ENCODE assay signal across 8 cellular contexts in the genomic region with DNA sequence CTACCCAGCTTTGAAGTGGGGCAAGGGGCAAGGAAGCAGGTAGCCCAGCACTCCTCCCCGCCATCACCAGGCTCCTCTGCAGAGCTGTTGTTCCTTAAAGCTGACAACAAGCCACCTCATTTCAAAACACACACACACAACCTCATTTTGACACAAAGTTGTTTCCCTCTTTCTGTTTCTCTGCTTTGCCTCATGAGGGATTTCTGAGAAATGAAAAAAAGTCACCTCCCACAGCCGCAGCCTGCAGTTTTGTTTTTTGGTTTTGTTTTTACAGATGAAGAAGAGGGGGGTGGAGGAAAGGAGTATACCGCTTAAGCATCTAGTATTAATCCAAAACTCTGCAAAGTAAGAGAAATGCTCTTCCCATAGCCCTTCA. TPM values are rescaled to one million over a fixed set of nuclear protein-coding genes. Genes with fewer than 3 reads are reported as not detected.
DNase-seq lines count a peak whose midpoint lies in the region; ATAC-seq, FAIRE-seq and TF ChIP-seq lines count a peak whose summit lies in the region.

No MANE protein-coding gene starts in this region.

- peaks cover 30% of the 10 kb centered on the region for H3K36me3 ChIP-seq in K562 (ENCODE audit: control insufficient read depth, insufficient read depth, low read length)
- H3K36me3 ChIP-seq in lower lobe of right lung, result peaks cover 19% of the 10 kb centered on the region
- peaks cover 0 to 13% (median 6%) of the 10 kb centered on the region in 5 donors for H3K36me3 ChIP-seq in subcutaneous abdominal adipose tissue (ENCODE audit: control insufficient read depth in 5 of 5, insufficient read depth in 5 of 5, low read length in 5 of 5)

- intact Hi-C loops in K562 (cut with micrococcal nuclease), result no loop called here
- intact Hi-C loops in lower lobe of right lung (cut with DNase I), result no loop called here

- CTCF ChIA-PET in K562 (lab: Yijun Ruan, JAX; ENCODE audit: low intra/inter-chr PET ratio), result no interaction called here

- ATAC-seq in GM21737 (IDR thresholded peaks at IDR 0.05; ENCODE audit: unreplicated experiment) (peak; percentile 29), K562 (no peak), lower lobe of right lung (peak; percentile 0 to 1)

- no TSS peak for BruUV-seq in K562 (replicated peaks; lab: Mats Ljungman, UMichigan)

- DNase-seq in AG10803 (ENCODE audit: low read depth) (peak; percentile 54), RPMI8226 (peak; percentile 74), K562 (ENCODE audit: extremely low read depth in 1 of 4, low spot score in 3 of 4) (peak in 1 of 4 experiments; percentile 6), lower lobe of right lung (no peak), NCI-H1436 (lab: John Stamatoyannopoulos, UW) (no peak), RCC 7860 (ENCODE audit: low spot score) (no peak)

- no peak for TF ChIP-seq RAD21 in K562 (CRISPR knock-in tag; conservative IDR thresholded peaks at IDR 0.05 in 1 of 2, IDR thresholded peaks at IDR 0.05 in 1 of 2)

- H3K9ac ChIP-seq in K562 (ENCODE audit: insufficient read depth in 1 of 2, low read depth in 2 of 2, low read length in 2 of 2), result peak overlapping the region; percentile 34 to 47; a peak in 3 of 4 replicates
- H3K9ac ChIP-seq in subcutaneous abdominal adipose tissue (ENCODE audit: low read length in 5 of 5), result peak overlapping the region in 1 of 5 donors; percentile 41

- H3K4me1 ChIP-seq in K562 (replicated peaks in 1 of 2; ENCODE audit: control insufficient read depth in 2 of 2, insufficient read depth in 2 of 2, low read length in 2 of 2) (peaks cover 28 to 40% of the 10 kb centered on the region in 2 experiments), lower lobe of right lung (peaks cover 100% of the 10 kb centered on the region), subcutaneous abdominal adipose tissue (ENCODE audit: control insufficient read depth in 5 of 5, insufficient read depth in 5 of 5, low read length in 5 of 5) (peaks cover 27 to 93% (median 83%) of the 10 kb centered on the region in 5 donors)

- H3K79me2 ChIP-seq in K562 (ENCODE audit: control insufficient read depth, insufficient read depth, low read length), result peaks cover 13% of the 10 kb centered on the region

- peak overlapping the region; percentile 63 for H3K4me2 ChIP-seq in K562 (ENCODE audit: insufficient read depth, low read length)

- 18% methylated on average over 3 of the region's 3 CpGs for WGBS in K562 (ENCODE audit: insufficient coverage, low coverage, missing lambda C conversion rate)

- H3K9me1 ChIP-seq in K562 (ENCODE audit: control insufficient read depth, insufficient read depth, low read length), result peaks cover 6% of the 10 kb centered on the region

- H3K9me3 ChIP-seq in K562 (replicated peaks; ENCODE audit: control insufficient read depth, insufficient read depth, low read depth, low read length), result no peaks in the 10 kb centered on the region
- no peaks in the 10 kb centered on the region for H3K9me3 ChIP-seq in lower lobe of right lung
- H3K9me3 ChIP-seq in subcutaneous abdominal adipose tissue (ENCODE audit: control insufficient read depth in 5 of 5, low read length in 5 of 5), result no peaks in the 10 kb centered on the region

- H3K27ac ChIP-seq in K562 (ENCODE audit: extremely low read depth, low read depth, low read length) (peak overlapping the region; percentile 51; the same call in 2 of the 3 replicates), lower lobe of right lung (peak overlapping the region; percentile 99), subcutaneous abdominal adipose tissue (ENCODE audit: low read depth, low read length) (peak overlapping the region; percentile 77)

- H2AFZ ChIP-seq in K562 (ENCODE audit: low read depth, low read length), result no peak overlapping the region

- TF ChIP-seq EP300 in K562 (IDR thresholded peaks at IDR 0.05; ENCODE audit: low read length), result no peak

- no peak for TF ChIP-seq POLR2A in K562 (conservative IDR thresholded peaks at IDR 0.05)

- in situ Hi-C loops in K562 (cut with MboI), result loop anchor here (10.0 kb wide), 1 partner anchor 427 kb away; no protein-coding TSS in a partner anchor

- no peaks in the 10 kb centered on the region for H3K27me3 ChIP-seq in K562 (ENCODE audit: control insufficient read depth in 2 of 2, insufficient read depth in 2 of 2, low read length in 2 of 2)
- H3K27me3 ChIP-seq in lower lobe of right lung (ENCODE audit: low read depth), result no peaks in the 10 kb centered on the region
- H3K27me3 ChIP-seq in subcutaneous abdominal adipose tissue (ENCODE audit: control insufficient read depth in 5 of 5, insufficient read depth in 4 of 5, low read length in 5 of 5), result no peaks in the 10 kb centered on the region

- H4K20me1 ChIP-seq in K562 (replicated peaks; ENCODE audit: control insufficient read depth, insufficient read depth, low read length), result peaks cover 3% of the 10 kb centered on the region; the same call in 1 of the 2 replicates

- TF ChIP-seq CTCF in AG10803 (conservative IDR thresholded peaks at IDR 0.05; ENCODE audit: low read length) (no peak), K562 (IDR thresholded peaks at IDR 0.05 in 2 of 3, conservative IDR thresholded peaks at IDR 0.05 in 1 of 3; ENCODE audit: insufficient read depth in 2 of 3, low read depth in 1 of 3, low read length in 3 of 3) (no peak), lower lobe of right lung (IDR thresholded peaks at IDR 0.05) (no peak)

- FAIRE-seq in K562 (lab: Jason Lieb, UNC), result no peak
- no peak for FAIRE-seq in RCC 7860 (lab: Jason Lieb, UNC)

- POLR2A ChIA-PET in K562 (lab: Yijun Ruan, JAX), result interaction anchor here (0.7 to 5.1 kb wide), 8 partner anchors 9 to 406 kb away, joined by 3 to 38 read pairs (median 6); a partner anchor contains a TSS

- H3K4me3 ChIP-seq in AG10803 (ENCODE audit: low read length) (peak overlapping the region; percentile 45), K562 (no peak overlapping the region), lower lobe of right lung (peak overlapping the region; percentile 51), subcutaneous abdominal adipose tissue (ENCODE audit: low read depth in 1 of 5, low read length in 5 of 5) (peak overlapping the region; percentile 11 to 52 (median 46))

RNA-seq across cellular contexts. Expression of a gene that starts 12.1 kb away (rescaled TPM):
- 200 and 281 TPM in 2 replicates for total RNA-seq in K562 (2011; cell fraction: chromatin; rRNA removed; ENCODE audit: low replicate concordance)
- 147 and 148 TPM in 2 replicates for total RNA-seq in K562 (2011; cell fraction: nucleolus; rRNA removed)
- total RNA-seq in K562 (2011; cell fraction: nucleoplasm; rRNA removed), result 206 and 295 TPM in 2 replicates
- total RNA-seq in K562 (2014; rRNA removed) (129 and 138 TPM in 2 replicates), K562 (2014; rRNA removed; fragmentation: Illumina TruSeq; extraction: Trizol) (153 and 184 TPM in 2 replicates), K562 (2015; rRNA removed; fragmentation: Illumina TruSeq; extraction: Trizol) (109 and 120 TPM in 2 replicates), K562 (2021) (200 and 224 TPM in 2 replicates), lower lobe of right lung (387 TPM)
- polyA plus RNA-seq in K562 (2011; rRNA removed) (144 and 222 TPM in 2 replicates), K562 (2014; fragmentation: Illumina TruSeq; extraction: Trizol) (147 and 158 TPM in 2 replicates), K562 (2014; fragmentation: Nextera tagmentation; extraction: Ambion mirVana) (10 to 100 TPM; 27.1 to 31.0 TPM), K562 (2014; rRNA removed) (131 and 143 TPM in 2 replicates)
- 86.7 and 94.2 TPM in 2 replicates for polyA plus RNA-seq in K562 (2011; cell fraction: cytosol; rRNA removed)
- polyA plus RNA-seq in K562 (2011; cell fraction: nucleus; rRNA removed), result 179 and 244 TPM in 2 replicates
- polyA plus RNA-seq in K562 (2012), result 139 and 140 TPM in 2 replicates
- polyA minus RNA-seq in K562 (2011; rRNA and poly(A)+ RNA removed), result 221 and 238 TPM in 2 replicates
- 104 and 109 TPM in 2 replicates for polyA minus RNA-seq in K562 (2011; cell fraction: cytosol; rRNA and poly(A)+ RNA removed)
- 141 and 172 TPM in 2 replicates for polyA minus RNA-seq in K562 (2011; cell fraction: nucleus; rRNA and poly(A)+ RNA removed)

RNA-seq across cellular contexts. Expression of a gene that starts 18.1 kb away (rescaled TPM):
- 795 and 1,508 TPM in 2 replicates for total RNA-seq in K562 (2011; cell fraction: chromatin; rRNA removed; ENCODE audit: low replicate concordance)
- total RNA-seq in K562 (2011; cell fraction: nucleolus; rRNA removed), result 712 and 761 TPM in 2 replicates
- 735 and 822 TPM in 2 replicates for total RNA-seq in K562 (2011; cell fraction: nucleoplasm; rRNA removed)
- total RNA-seq in K562 (2014; rRNA removed) (35.6 and 43.6 TPM in 2 replicates), K562 (2014; rRNA removed; fragmentation: Illumina TruSeq; extraction: Trizol) (18.8 and 20.3 TPM in 2 replicates), K562 (2015; rRNA removed; fragmentation: Illumina TruSeq; extraction: Trizol) (22.8 and 25.5 TPM in 2 replicates), K562 (2021) (163 and 212 TPM in 2 replicates), lower lobe of right lung (164 TPM)
- polyA plus RNA-seq in K562 (2011; rRNA removed) (53.8 and 132 TPM in 2 replicates), K562 (2014; fragmentation: Illumina TruSeq; extraction: Trizol) (116 and 156 TPM in 2 replicates), K562 (2014; fragmentation: Nextera tagmentation; extraction: Ambion mirVana) (10 to 100 TPM; 12.7 to 14.8 TPM), K562 (2014; rRNA removed) (104 and 137 TPM in 2 replicates)
- 68.7 and 73.2 TPM in 2 replicates for polyA plus RNA-seq in K562 (2011; cell fraction: cytosol; rRNA removed)
- 800 and 1,003 TPM in 2 replicates for polyA plus RNA-seq in K562 (2011; cell fraction: nucleus; rRNA removed)
- polyA plus RNA-seq in K562 (2012), result 127 and 192 TPM in 2 replicates
- polyA minus RNA-seq in K562 (2011; rRNA and poly(A)+ RNA removed), result 23.6 and 31.1 TPM in 2 replicates
- polyA minus RNA-seq in K562 (2011; cell fraction: cytosol; rRNA and poly(A)+ RNA removed), result 45.7 and 70.1 TPM in 2 replicates
- polyA minus RNA-seq in K562 (2011; cell fraction: nucleus; rRNA and poly(A)+ RNA removed), result 99.2 and 125 TPM in 2 replicates

RNA-seq across cellular contexts. Expression of a gene that starts 51.8 kb away (rescaled TPM):
- total RNA-seq in K562 (2011; cell fraction: chromatin; rRNA removed; ENCODE audit: low replicate concordance), result 0.95 and 3.3 TPM in 2 replicates
- 0.92 and 1.0 TPM in 2 replicates for total RNA-seq in K562 (2011; cell fraction: nucleolus; rRNA removed)
- 1.8 and 2.4 TPM in 2 replicates for total RNA-seq in K562 (2011; cell fraction: nucleoplasm; rRNA removed)
- total RNA-seq in K562 (2014; rRNA removed), result 0.33 and 1.8 TPM in 2 replicates
- total RNA-seq in K562 (2014; rRNA removed; fragmentation: Illumina TruSeq; extraction: Trizol), result 0.38 TPM in 1 of 2 replicates, not detected in the other
- 0.45 TPM in 1 of 2 replicates, not detected in the other for total RNA-seq in K562 (2015; rRNA removed; fragmentation: Illumina TruSeq; extraction: Trizol)
- total RNA-seq in K562 (2021), result 0.51 TPM in 1 of 2 replicates, not detected in the other
- polyA plus RNA-seq in K562 (2011; rRNA removed), result 0.15 and 0.53 TPM in 2 replicates
- polyA plus RNA-seq in K562 (2011; cell fraction: cytosol; rRNA removed), result 0.18 and 0.19 TPM in 2 replicates
- 0.58 and 0.67 TPM in 2 replicates for polyA plus RNA-seq in K562 (2011; cell fraction: nucleus; rRNA removed)
- 0.21 and 0.43 TPM in 2 replicates for polyA plus RNA-seq in K562 (2012)
- not detected in 2 replicates for polyA plus RNA-seq in K562 (2014; fragmentation: Illumina TruSeq; extraction: Trizol)
- not detected for polyA plus RNA-seq in K562 (2014; fragmentation: Nextera tagmentation; extraction: Ambion mirVana)
- 0.56 and 0.73 TPM in 2 replicates for polyA plus RNA-seq in K562 (2014; rRNA removed)
- polyA minus RNA-seq in K562 (2011; rRNA and poly(A)+ RNA removed), result 0.63 and 0.72 TPM in 2 replicates
- polyA minus RNA-seq in K562 (2011; cell fraction: cytosol; rRNA and poly(A)+ RNA removed), result not detected in 2 replicates
- 1.1 TPM in 1 of 2 replicates, not detected in the other for polyA minus RNA-seq in K562 (2011; cell fraction: nucleus; rRNA and poly(A)+ RNA removed)
- total RNA-seq in lower lobe of right lung, result not detected

RNA-seq across cellular contexts. Expression of a gene that starts 59.4 kb away (rescaled TPM):
- total RNA-seq in K562 (2011; cell fraction: chromatin; rRNA removed; ENCODE audit: low replicate concordance), result 68.4 and 156 TPM in 2 replicates
- total RNA-seq in K562 (2011; cell fraction: nucleolus; rRNA removed), result 117 and 147 TPM in 2 replicates
- 110 and 118 TPM in 2 replicates for total RNA-seq in K562 (2011; cell fraction: nucleoplasm; rRNA removed)
- total RNA-seq in K562 (2014; rRNA removed), result 24.4 and 33.0 TPM in 2 replicates
- 10.7 and 11.3 TPM in 2 replicates for total RNA-seq in K562 (2014; rRNA removed; fragmentation: Illumina TruSeq; extraction: Trizol)
- total RNA-seq in K562 (2015; rRNA removed; fragmentation: Illumina TruSeq; extraction: Trizol), result 12.8 and 13.6 TPM in 2 replicates
- 30.1 and 39.3 TPM in 2 replicates for total RNA-seq in K562 (2021)
- 9.4 and 20.8 TPM in 2 replicates for polyA plus RNA-seq in K562 (2011; rRNA removed)
- 13.6 and 30.6 TPM in 2 replicates for polyA plus RNA-seq in K562 (2011; cell fraction: cytosol; rRNA removed)
- polyA plus RNA-seq in K562 (2011; cell fraction: nucleus; rRNA removed), result 57.5 and 132 TPM in 2 replicates
- 50.1 and 67.4 TPM in 2 replicates for polyA plus RNA-seq in K562 (2012)
- polyA plus RNA-seq in K562 (2014; fragmentation: Illumina TruSeq; extraction: Trizol), result 52.2 and 59.5 TPM in 2 replicates
- 1 to 10 TPM; 6.6 to 7.0 TPM for polyA plus RNA-seq in K562 (2014; fragmentation: Nextera tagmentation; extraction: Ambion mirVana)
- 16.3 and 23.9 TPM in 2 replicates for polyA plus RNA-seq in K562 (2014; rRNA removed)
- 8.1 and 9.4 TPM in 2 replicates for polyA minus RNA-seq in K562 (2011; rRNA and poly(A)+ RNA removed)
- 14.9 and 22.9 TPM in 2 replicates for polyA minus RNA-seq in K562 (2011; cell fraction: cytosol; rRNA and poly(A)+ RNA removed)
- 8.2 and 14.0 TPM in 2 replicates for polyA minus RNA-seq in K562 (2011; cell fraction: nucleus; rRNA and poly(A)+ RNA removed)
- 16.9 TPM for total RNA-seq in lower lobe of right lung

Comparison
In these comparisons a context has a peak if more than half of its experiments do, and no peak if none do; other contexts are left out.
1. DNase-seq: peak in AG10803 (single experiment) and RPMI8226 (single experiment); none in lower lobe of right lung (single experiment), NCI-H1436 (single experiment) and RCC 7860 (single experiment).
2. Peak in every context shown above with its lines, with median percentiles within 50 percentile points of each other: H3K27ac ChIP-seq.